ENCODE assay signal across 1 cellular context in genomic region chr14:81303258-81303935, GRCh38.
TF ChIP-seq lines count a peak whose summit lies in the region.

No MANE protein-coding gene starts in this region.

TF ChIP-seq in K562, 482 proteins besides CTCF, POLR2A, EP300 and RAD21 (continued from another document and continues in another):
- no peak for TF ChIP-seq ZNF197 (CRISPR knock-in tag; IDR thresholded peaks at IDR 0.05; ENCODE audit: low read depth)
- TF ChIP-seq, protein P1, sequence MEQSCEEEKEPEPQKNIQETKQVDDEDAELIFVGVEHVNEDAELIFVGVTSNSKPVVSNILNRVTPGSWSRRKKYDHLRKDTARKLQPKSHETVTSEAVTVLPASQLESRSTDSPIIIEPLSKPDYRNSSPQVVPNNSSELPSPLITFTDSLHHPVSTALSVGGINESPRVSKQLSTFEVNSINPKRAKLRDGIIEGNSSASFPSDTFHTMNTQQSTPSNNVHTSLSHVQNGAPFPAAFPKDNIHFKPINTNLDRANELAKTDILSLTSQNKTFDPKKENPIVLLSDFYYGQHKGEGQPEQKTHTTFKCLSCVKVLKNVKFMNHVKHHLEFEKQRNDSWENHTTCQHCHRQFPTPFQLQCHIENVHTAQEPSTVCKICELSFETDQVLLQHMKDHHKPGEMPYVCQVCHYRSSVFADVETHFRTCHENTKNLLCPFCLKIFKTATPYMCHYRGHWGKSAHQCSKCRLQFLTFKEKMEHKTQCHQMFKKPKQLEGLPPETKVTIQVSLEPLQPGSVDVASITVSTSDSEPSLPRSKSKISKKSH (CRISPR knock-in tag; IDR thresholded peaks at IDR 0.05), result no peak
- TF ChIP-seq HDAC8 (tag; IDR thresholded peaks at IDR 0.05), result no peak
- peak; percentile 49; the same call in 1 of the 2 replicates for TF ChIP-seq MYNN (IDR thresholded peaks at IDR 0.05)
- no peak for TF ChIP-seq MYNN (CRISPR knock-in tag; IDR thresholded peaks at IDR 0.05)
- no peak for TF ChIP-seq ZNF12 (CRISPR knock-in tag; IDR thresholded peaks at IDR 0.05)
- no peak for TF ChIP-seq MXD1 (CRISPR knock-in tag; IDR thresholded peaks at IDR 0.05; ENCODE audit: borderline replicate concordance, poor library complexity, severe bottlenecking)
- TF ChIP-seq ZFX (CRISPR knock-in tag; IDR thresholded peaks at IDR 0.05), result no peak
- TF ChIP-seq, protein P2, sequence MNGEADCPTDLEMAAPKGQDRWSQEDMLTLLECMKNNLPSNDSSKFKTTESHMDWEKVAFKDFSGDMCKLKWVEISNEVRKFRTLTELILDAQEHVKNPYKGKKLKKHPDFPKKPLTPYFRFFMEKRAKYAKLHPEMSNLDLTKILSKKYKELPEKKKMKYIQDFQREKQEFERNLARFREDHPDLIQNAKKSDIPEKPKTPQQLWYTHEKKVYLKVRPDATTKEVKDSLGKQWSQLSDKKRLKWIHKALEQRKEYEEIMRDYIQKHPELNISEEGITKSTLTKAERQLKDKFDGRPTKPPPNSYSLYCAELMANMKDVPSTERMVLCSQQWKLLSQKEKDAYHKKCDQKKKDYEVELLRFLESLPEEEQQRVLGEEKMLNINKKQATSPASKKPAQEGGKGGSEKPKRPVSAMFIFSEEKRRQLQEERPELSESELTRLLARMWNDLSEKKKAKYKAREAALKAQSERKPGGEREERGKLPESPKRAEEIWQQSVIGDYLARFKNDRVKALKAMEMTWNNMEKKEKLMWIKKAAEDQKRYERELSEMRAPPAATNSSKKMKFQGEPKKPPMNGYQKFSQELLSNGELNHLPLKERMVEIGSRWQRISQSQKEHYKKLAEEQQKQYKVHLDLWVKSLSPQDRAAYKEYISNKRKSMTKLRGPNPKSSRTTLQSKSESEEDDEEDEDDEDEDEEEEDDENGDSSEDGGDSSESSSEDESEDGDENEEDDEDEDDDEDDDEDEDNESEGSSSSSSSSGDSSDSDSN (IDR thresholded peaks at IDR 0.05; ENCODE audit: borderline replicate concordance in 1 of 2, low read depth in 2 of 2, low read length in 2 of 2), result no peak
- TF ChIP-seq ZNF140 (CRISPR knock-in tag; IDR thresholded peaks at IDR 0.05), result no peak
- TF ChIP-seq HLTF (IDR thresholded peaks at IDR 0.05), result no peak
- peak; percentile 93 for TF ChIP-seq NFE2 (IDR thresholded peaks at IDR 0.05; ENCODE audit: low read depth)
- TF ChIP-seq, protein P3, sequence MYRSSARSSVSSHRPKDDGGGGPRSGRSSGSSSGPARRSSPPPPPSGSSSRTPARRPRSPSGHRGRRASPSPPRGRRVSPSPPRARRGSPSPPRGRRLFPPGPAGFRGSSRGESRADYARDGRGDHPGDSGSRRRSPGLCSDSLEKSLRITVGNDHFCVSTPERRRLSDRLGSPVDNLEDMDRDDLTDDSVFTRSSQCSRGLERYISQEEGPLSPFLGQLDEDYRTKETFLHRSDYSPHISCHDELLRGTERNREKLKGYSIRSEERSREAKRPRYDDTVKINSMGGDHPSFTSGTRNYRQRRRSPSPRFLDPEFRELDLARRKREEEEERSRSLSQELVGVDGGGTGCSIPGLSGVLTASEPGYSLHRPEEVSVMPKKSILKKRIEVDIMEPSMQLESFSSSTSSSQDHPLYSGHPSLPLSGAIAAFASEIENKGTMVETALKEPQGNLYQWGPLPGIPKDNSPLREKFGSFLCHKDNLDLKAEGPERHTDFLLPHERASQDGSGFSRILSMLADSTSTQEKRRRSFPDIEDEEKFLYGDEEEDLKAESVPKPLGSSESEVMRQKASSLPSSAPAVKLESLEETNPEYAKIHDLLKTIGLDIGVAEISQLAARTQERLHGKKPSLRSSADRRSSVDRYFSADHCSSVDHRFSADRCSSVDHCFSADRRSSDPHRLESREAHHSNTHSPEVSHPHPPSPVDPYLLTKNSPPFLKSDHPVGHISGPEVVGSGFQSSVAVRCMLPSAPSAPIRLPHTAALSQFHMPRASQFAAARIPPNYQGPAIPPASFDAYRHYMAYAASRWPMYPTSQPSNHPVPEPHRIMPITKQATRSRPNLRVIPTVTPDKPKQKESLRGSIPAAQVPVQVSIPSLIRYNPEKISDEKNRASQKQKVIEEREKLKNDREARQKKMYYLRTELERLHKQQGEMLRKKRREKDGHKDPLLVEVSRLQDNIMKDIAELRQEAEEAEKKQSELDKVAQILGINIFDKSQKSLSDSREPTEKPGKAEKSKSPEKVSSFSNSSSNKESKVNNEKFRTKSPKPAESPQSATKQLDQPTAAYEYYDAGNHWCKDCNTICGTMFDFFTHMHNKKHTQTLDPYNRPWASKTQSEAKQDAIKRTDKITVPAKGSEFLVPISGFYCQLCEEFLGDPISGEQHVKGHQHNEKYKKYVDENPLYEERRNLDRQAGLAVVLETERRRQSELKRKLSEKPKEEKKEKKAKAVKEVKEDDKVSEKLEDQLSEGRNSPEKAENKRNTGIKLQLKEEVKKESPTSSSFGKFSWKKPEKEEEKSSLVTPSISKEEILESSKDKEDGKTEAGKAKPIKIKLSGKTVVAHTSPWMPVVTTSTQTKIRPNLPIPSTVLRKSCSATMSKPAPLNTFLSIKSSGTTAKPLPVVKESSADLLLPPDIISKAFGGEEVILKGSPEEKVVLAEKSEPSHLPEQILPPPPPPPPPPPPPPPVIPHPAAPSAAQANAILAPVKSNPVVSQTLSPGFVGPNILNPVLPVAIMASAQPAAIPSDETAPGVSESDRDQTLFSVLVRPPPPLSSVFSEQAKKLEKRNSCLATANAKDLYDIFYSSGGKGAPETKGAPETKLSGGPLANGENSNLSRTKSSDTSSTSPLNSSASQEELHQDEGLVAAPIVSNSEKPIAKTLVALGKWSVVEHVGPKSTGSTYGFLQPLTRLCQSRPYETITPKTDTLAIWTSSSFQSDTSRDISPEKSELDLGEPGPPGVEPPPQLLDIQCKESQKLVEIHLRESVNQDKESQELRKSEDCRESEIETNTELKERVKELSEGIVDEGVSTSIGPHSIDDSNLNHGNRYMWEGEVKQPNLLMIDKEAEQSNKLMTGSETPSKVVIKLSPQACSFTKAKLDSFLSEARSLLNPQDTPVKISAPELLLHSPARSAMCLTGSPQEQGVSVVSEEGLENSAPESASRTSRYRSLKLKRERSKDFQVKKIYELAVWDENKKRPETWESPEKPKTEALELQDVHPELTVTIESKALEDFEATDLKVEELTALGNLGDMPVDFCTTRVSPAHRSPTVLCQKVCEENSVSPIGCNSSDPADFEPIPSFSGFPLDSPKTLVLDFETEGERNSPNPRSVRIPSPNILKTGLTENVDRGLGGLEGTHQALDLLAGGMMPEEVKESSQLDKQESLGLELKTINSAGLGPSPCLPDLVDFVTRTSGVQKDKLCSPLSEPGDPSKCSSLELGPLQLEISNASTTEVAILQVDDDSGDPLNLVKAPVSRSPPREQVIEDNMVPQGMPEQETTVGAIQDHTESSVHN (IDR thresholded peaks at IDR 0.05; ENCODE audit: borderline replicate concordance in 1 of 2, low read depth in 1 of 2), result peak in 1 of 2 experiments; percentile 64; a peak in 2 of 4 replicates
- peak; percentile 31; the same call in 1 of the 2 replicates for TF ChIP-seq SPI1 (IDR thresholded peaks at IDR 0.05; ENCODE audit: borderline replicate concordance, low read depth, low read length)
- TF ChIP-seq CEBPB (tag; IDR thresholded peaks at IDR 0.05), result peak; percentile 89
- peak; percentile 73 for TF ChIP-seq CBFA2T3 (IDR thresholded peaks at IDR 0.05)
- no peak for TF ChIP-seq CHD2 (IDR thresholded peaks at IDR 0.05; ENCODE audit: low read depth, low read length)
- TF ChIP-seq, protein P4, sequence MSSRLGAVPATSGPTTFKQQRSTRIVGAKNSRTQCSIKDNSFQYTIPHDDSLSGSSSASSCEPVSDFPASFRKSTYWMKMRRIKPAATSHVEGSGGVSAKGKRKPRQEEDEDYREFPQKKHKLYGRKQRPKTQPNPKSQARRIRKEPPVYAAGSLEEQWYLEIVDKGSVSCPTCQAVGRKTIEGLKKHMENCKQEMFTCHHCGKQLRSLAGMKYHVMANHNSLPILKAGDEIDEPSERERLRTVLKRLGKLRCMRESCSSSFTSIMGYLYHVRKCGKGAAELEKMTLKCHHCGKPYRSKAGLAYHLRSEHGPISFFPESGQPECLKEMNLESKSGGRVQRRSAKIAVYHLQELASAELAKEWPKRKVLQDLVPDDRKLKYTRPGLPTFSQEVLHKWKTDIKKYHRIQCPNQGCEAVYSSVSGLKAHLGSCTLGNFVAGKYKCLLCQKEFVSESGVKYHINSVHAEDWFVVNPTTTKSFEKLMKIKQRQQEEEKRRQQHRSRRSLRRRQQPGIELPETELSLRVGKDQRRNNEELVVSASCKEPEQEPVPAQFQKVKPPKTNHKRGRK (tag; IDR thresholded peaks at IDR 0.05), result no peak
- no peak for TF ChIP-seq MCM5 (IDR thresholded peaks at IDR 0.05; ENCODE audit: low read depth)
- no peak for TF ChIP-seq ZFP1 (CRISPR knock-in tag; IDR thresholded peaks at IDR 0.05)
- TF ChIP-seq, protein P5, sequence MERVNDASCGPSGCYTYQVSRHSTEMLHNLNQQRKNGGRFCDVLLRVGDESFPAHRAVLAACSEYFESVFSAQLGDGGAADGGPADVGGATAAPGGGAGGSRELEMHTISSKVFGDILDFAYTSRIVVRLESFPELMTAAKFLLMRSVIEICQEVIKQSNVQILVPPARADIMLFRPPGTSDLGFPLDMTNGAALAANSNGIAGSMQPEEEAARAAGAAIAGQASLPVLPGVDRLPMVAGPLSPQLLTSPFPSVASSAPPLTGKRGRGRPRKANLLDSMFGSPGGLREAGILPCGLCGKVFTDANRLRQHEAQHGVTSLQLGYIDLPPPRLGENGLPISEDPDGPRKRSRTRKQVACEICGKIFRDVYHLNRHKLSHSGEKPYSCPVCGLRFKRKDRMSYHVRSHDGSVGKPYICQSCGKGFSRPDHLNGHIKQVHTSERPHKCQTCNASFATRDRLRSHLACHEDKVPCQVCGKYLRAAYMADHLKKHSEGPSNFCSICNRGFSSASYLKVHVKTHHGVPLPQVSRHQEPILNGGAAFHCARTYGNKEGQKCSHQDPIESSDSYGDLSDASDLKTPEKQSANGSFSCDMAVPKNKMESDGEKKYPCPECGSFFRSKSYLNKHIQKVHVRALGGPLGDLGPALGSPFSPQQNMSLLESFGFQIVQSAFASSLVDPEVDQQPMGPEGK (CRISPR knock-in tag; IDR thresholded peaks at IDR 0.05; ENCODE audit: borderline replicate concordance), result no peak
- no peak for TF ChIP-seq ERF (CRISPR knock-in tag; IDR thresholded peaks at IDR 0.05)
- no peak for TF ChIP-seq RBM25 (IDR thresholded peaks at IDR 0.05; ENCODE audit: low read depth, low read length, severe bottlenecking)
- TF ChIP-seq ZNF316 (IDR thresholded peaks at IDR 0.05), result peak; percentile 64
- no peak for TF ChIP-seq HDGF (IDR thresholded peaks at IDR 0.05)
- TF ChIP-seq RNF2 (IDR thresholded peaks at IDR 0.05), result no peak
- TF ChIP-seq PTBP1 (IDR thresholded peaks at IDR 0.05; ENCODE audit: low read depth, low read length), result no peak
- TF ChIP-seq NFYB (IDR thresholded peaks at IDR 0.05; ENCODE audit: extremely low read depth, insufficient read length), result no peak
- no peak for TF ChIP-seq HOXB6 (CRISPR knock-in tag; IDR thresholded peaks at IDR 0.05; ENCODE audit: borderline replicate concordance)
- no peak for TF ChIP-seq KAT7 (CRISPR knock-in tag; IDR thresholded peaks at IDR 0.05; ENCODE audit: borderline replicate concordance)
- TF ChIP-seq PKNOX1 (IDR thresholded peaks at IDR 0.05), result peak; percentile 84
- TF ChIP-seq TEAD4 (IDR thresholded peaks at IDR 0.05; ENCODE audit: low read length), result 0 out of 2 replicates have a peak, but pooled peaks have one; percentile 31
- TF ChIP-seq TEAD4 (CRISPR knock-in tag; IDR thresholded peaks at IDR 0.05; ENCODE audit: borderline replicate concordance), result no peak
- no peak for TF ChIP-seq NCOA4 (IDR thresholded peaks at IDR 0.05; ENCODE audit: partially characterized antibody)
- no peak for TF ChIP-seq ZBED1 (IDR thresholded peaks at IDR 0.05)
- no peak for TF ChIP-seq MAZ (CRISPR knock-in tag; conservative IDR thresholded peaks at IDR 0.05 in 1 of 2, IDR thresholded peaks at IDR 0.05 in 1 of 2)
- no peak for TF ChIP-seq SETDB1 (IDR thresholded peaks at IDR 0.05; ENCODE audit: low read length)
- no peak for TF ChIP-seq SMARCE1 (IDR thresholded peaks at IDR 0.05)
- no peak for TF ChIP-seq CBX1 (IDR thresholded peaks at IDR 0.05; ENCODE audit: low read depth)
- no peak for TF ChIP-seq TAF7 (tag; IDR thresholded peaks at IDR 0.05)
- no peak for TF ChIP-seq ZNF75A (CRISPR knock-in tag; IDR thresholded peaks at IDR 0.05)
- TF ChIP-seq, protein P6, sequence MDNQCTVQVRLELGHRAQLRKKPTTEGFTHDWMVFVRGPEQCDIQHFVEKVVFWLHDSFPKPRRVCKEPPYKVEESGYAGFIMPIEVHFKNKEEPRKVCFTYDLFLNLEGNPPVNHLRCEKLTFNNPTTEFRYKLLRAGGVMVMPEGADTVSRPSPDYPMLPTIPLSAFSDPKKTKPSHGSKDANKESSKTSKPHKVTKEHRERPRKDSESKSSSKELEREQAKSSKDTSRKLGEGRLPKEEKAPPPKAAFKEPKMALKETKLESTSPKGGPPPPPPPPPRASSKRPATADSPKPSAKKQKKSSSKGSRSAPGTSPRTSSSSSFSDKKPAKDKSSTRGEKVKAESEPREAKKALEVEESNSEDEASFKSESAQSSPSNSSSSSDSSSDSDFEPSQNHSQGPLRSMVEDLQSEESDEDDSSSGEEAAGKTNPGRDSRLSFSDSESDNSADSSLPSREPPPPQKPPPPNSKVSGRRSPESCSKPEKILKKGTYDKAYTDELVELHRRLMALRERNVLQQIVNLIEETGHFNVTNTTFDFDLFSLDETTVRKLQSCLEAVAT (IDR thresholded peaks at IDR 0.05), result peak in 1 of 2 experiments; percentile 16; a peak in 1 of 4 replicates
- no peak for TF ChIP-seq KHSRP (IDR thresholded peaks at IDR 0.05)
- TF ChIP-seq ZFPM2 (CRISPR knock-in tag; IDR thresholded peaks at IDR 0.05), result no peak
- TF ChIP-seq RFX1 (IDR thresholded peaks at IDR 0.05), result no peak
- TF ChIP-seq ZNF77 (CRISPR knock-in tag; IDR thresholded peaks at IDR 0.05), result no peak
- TF ChIP-seq ZBTB1 (CRISPR knock-in tag; IDR thresholded peaks at IDR 0.05; ENCODE audit: borderline replicate concordance, low read depth), result no peak
- no peak for TF ChIP-seq ZNF764 (CRISPR knock-in tag; IDR thresholded peaks at IDR 0.05; ENCODE audit: low read depth)
